In genomic region chr17:11997972-11998233, GRCh38 we compare ENCODE assay signal across 8 cellular contexts. TPM values are rescaled to one million over a fixed set of nuclear protein-coding genes. Genes with fewer than 3 reads are reported as not detected.
DNase-seq lines count a peak whose midpoint lies in the region; ATAC-seq and TF ChIP-seq lines count a peak whose summit lies in the region.

No MANE protein-coding gene starts in this region.

- no peak for ATAC-seq in stimulated activated naive CD8-positive, alpha-beta T cell treated with anti-CD3 and anti-CD28 coated beads, Interleukin-15, Interleukin-2, amounts not matched to agents 100 U/mL and 50 U/mL, for 24 hours
- ATAC-seq in mucosa of descending colon: no peak
- no peak for ATAC-seq in GM21367 (IDR thresholded peaks at IDR 0.05; ENCODE audit: unreplicated experiment)

- H3K4me3 ChIP-seq in mucosa of descending colon: peak overlapping the region; percentile 48

- peaks cover 25% of the 10 kb centered on the region for H3K4me1 Mint-ChIP-seq in stimulated activated naive CD8-positive, alpha-beta T cell treated with anti-CD3 and anti-CD28 coated beads, Interleukin-15, Interleukin-2, amounts not matched to agents 100 ng/mL and 50 ng/mL, for 24 hours (ENCODE audit: low read depth)
- H3K4me1 Mint-ChIP-seq in MCF 10A (ENCODE audit: insufficient read depth, unreplicated experiment): peaks cover 8% of the 10 kb centered on the region

- H3K27ac Mint-ChIP-seq in stimulated activated naive CD8-positive, alpha-beta T cell treated with anti-CD3 and anti-CD28 coated beads, Interleukin-15, Interleukin-2, amounts not matched to agents 100 ng/mL and 50 ng/mL, for 24 hours: peak overlapping the region; percentile 88
- peak overlapping the region; percentile 92 for H3K27ac Mint-ChIP-seq in MCF 10A (ENCODE audit: low read depth, unreplicated experiment)

- H3K9me3 Mint-ChIP-seq in stimulated activated naive CD8-positive, alpha-beta T cell treated with anti-CD3 and anti-CD28 coated beads, Interleukin-15, Interleukin-2, amounts not matched to agents 100 ng/mL and 50 ng/mL, for 24 hours: no peaks in the 10 kb centered on the region
- peaks cover 6% of the 10 kb centered on the region for H3K9me3 Mint-ChIP-seq in MCF 10A (ENCODE audit: unreplicated experiment)

- TF ChIP-seq CTCF in MCF 10A (IDR thresholded peaks at IDR 0.05; ENCODE audit: unreplicated experiment) (no peak), mucosa of descending colon (IDR thresholded peaks at IDR 0.05) (no peak)

- H3K36me3 Mint-ChIP-seq in stimulated activated naive CD8-positive, alpha-beta T cell treated with anti-CD3 and anti-CD28 coated beads, Interleukin-15, Interleukin-2, amounts not matched to agents 100 ng/mL and 50 ng/mL, for 24 hours (ENCODE audit: low read depth): peaks cover 4% of the 10 kb centered on the region
- H3K36me3 Mint-ChIP-seq in MCF 10A (ENCODE audit: insufficient read depth, unreplicated experiment): peaks cover 6% of the 10 kb centered on the region

- H3K36me3 ChIP-seq in mucosa of descending colon (ENCODE audit: low read depth): no peaks in the 10 kb centered on the region

- H3K4me3 Mint-ChIP-seq in stimulated activated naive CD8-positive, alpha-beta T cell treated with anti-CD3 and anti-CD28 coated beads, Interleukin-15, Interleukin-2, amounts not matched to agents 100 ng/mL and 50 ng/mL, for 24 hours: peak overlapping the region; percentile 90
- H3K4me3 Mint-ChIP-seq in MCF 10A (ENCODE audit: unreplicated experiment): peak overlapping the region; percentile 82

- CTCF ChIA-PET in MCF 10A (lab: Yijun Ruan, JAX): interaction anchor here (1.0 to 2.8 kb wide), 6 partner anchors 11 to 1123 kb away, joined by 3 to 7 read pairs (median 4); no protein-coding TSS in a partner anchor

- POLR2A ChIA-PET in MCF 10A (lab: Yijun Ruan, JAX): interaction anchor here (0.5 to 6.5 kb wide), 23 partner anchors 9 to 1301 kb away, joined by 3 to 184 read pairs (median 8); partner anchors contain the start of genes ADPRM, ELAC2, MAP2K4 and SCO1

- DNase-seq in stimulated activated naive CD8-positive, alpha-beta T cell treated with anti-CD3 and anti-CD28 coated beads, Interleukin-15, Interleukin-2, amounts not matched to agents 100 U/mL and 50 U/mL, for 24 hours: no peak
- DNase-seq in MCF 10A (ENCODE audit: unreplicated experiment) (no peak), mucosa of descending colon (no peak), LoVo (ENCODE audit: low spot score) (no peak), OCI-M1 (lab: John Stamatoyannopoulos, UW) (no peak), dermis blood vessel endothelial cell (no peak)

- intact Hi-C loops in MCF 10A (cut with micrococcal nuclease) (no loop called here), mucosa of descending colon (cut with DNase I, micrococcal nuclease) (no loop called here)

- no TSS peak for BruUV-seq in MCF 10A (replicated peaks; lab: Mats Ljungman, UMichigan)

- peaks cover 11% of the 10 kb centered on the region for H3K4me1 ChIP-seq in mucosa of descending colon (ENCODE audit: low read depth)

- H3K27me3 Mint-ChIP-seq in stimulated activated naive CD8-positive, alpha-beta T cell treated with anti-CD3 and anti-CD28 coated beads, Interleukin-15, Interleukin-2, amounts not matched to agents 100 ng/mL and 50 ng/mL, for 24 hours: no peaks in the 10 kb centered on the region
- H3K27me3 Mint-ChIP-seq in MCF 10A (ENCODE audit: insufficient read depth, unreplicated experiment): no peaks in the 10 kb centered on the region

- H3K9me3 ChIP-seq in mucosa of descending colon: no peaks in the 10 kb centered on the region

RNA-seq across cellular contexts. Expression of gene ZNF18, which starts 0.6 kb away (rescaled TPM):
- 4.6 and 7.3 TPM in 2 replicates for total RNA-seq in MCF 10A (2022)
- total RNA-seq in mucosa of descending colon: 1 to 10 TPM; 7.1 to 9.4 (median 8.1) TPM
- total RNA-seq in dermis blood vessel endothelial cell: 6.8 and 8.2 TPM in 2 replicates

RNA-seq across cellular contexts. Expression of gene MAP2K4, which starts 22.8 kb away (rescaled TPM):
- total RNA-seq in MCF 10A (2022): 29.2 and 42.3 TPM in 2 replicates
- 10 to 100 TPM; 27.0 to 47.5 (median 32.7) TPM for total RNA-seq in mucosa of descending colon
- 28.1 and 29.4 TPM in 2 replicates for total RNA-seq in dermis blood vessel endothelial cell
